In the genomic region with DNA sequence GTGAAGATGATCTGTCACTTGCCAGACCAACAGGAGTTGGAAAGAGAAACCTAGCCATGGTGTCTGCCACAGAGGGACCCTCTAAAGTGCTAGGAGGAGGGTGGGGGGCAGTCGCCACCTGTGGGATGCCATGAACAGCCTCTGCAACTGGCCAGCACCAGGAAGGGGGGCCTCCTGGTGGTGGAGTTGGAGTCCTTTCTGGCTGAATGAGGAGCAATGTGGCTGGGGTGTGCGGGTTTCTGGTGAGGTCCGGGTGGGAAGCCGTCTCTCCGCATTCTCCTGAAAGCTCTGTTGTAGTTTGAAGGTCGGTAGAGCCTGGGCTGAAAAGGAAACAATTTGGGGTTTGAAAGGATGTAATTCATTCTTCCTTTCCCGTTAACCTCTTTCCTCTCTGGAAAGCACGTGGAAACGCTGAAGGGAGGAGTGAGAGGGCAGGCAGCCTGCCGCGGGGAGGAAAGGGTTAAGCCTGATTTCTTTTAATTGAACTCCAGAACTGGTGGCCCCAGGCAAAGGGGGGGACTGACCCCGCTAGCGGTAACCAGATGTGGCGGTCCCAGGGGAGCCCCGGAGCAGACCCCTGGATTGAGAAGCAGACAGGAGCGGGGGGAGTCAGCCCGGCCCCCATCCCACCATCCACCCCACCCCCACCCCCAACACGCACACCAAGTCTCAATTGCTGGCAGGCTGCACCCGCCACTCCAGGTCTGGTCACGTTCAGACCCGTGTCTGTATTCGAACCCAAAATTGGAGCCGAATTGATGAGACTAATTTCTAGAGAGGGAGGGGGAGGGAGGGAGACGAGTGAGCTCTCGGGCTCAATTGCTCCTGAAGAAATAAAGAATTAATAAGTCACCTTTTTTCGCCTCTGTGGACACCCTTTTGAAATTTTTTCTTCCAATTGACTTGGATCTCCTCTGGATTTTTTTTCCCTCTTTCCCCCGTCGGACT, we compare ENCODE assay signal across 8 cellular contexts. TPM values are rescaled to one million over a fixed set of nuclear protein-coding genes. Genes with fewer than 3 reads are reported as not detected.
DNase-seq lines count a peak whose midpoint lies in the region; ATAC-seq, FAIRE-seq and TF ChIP-seq lines count a peak whose summit lies in the region.

No MANE protein-coding gene starts in this region.

- no peaks in the 10 kb centered on the region for H4K20me1 ChIP-seq in keratinocyte (ENCODE audit: control insufficient read depth, extremely low read depth, insufficient read depth, low read length)

- H3K27me3 Mint-ChIP-seq in activated CD8-positive, alpha-beta memory T cell treated with anti-CD3 and anti-CD28 coated beads, Interleukin-2, amount 10 ng/mL, durations not matched to agents 7 days and 5 days, result peaks cover 33% of the 10 kb centered on the region
- peaks cover 22% of the 10 kb centered on the region for H3K27me3 Mint-ChIP-seq in activated naive CD8-positive, alpha-beta T cell treated with anti-CD3 and anti-CD28 coated beads, Interleukin-2, amount 50 U/mL, for 24 hours

- no peak for FAIRE-seq in keratinocyte (lab: Jason Lieb, UNC)

- no peak overlapping the region for H3K4me3 ChIP-seq in keratinocyte (ENCODE audit: control insufficient read depth in 2 of 3, extremely low read depth in 1 of 3, insufficient read depth in 2 of 3, low read depth in 1 of 3, low read length in 3 of 3)
- H3K4me3 ChIP-seq in thymus (ENCODE audit: low read length), result peak overlapping the region; percentile 86

- H3K27ac ChIP-seq in keratinocyte (ENCODE audit: control insufficient read depth, insufficient read depth, low read length), result no peak overlapping the region
- no peak overlapping the region for H3K27ac ChIP-seq in thymus (ENCODE audit: low read depth)

- CTCF ChIA-PET in activated CD8-positive, alpha-beta memory T cell treated with anti-CD3 and anti-CD28 coated beads, Interleukin-2, amount 10 ng/mL, durations not matched to agents 7 days and 5 days (lab: Charles Lee), result interaction anchor here (2.5 kb wide), 1 partner anchor 65 kb away, joined by 9 read pairs; no protein-coding TSS in a partner anchor

- peaks cover 13% of the 10 kb centered on the region for H3K36me3 Mint-ChIP-seq in activated CD8-positive, alpha-beta memory T cell treated with anti-CD3 and anti-CD28 coated beads, Interleukin-2, amount 10 ng/mL, durations not matched to agents 7 days and 5 days
- no peaks in the 10 kb centered on the region for H3K36me3 Mint-ChIP-seq in activated naive CD8-positive, alpha-beta T cell treated with anti-CD3 and anti-CD28 coated beads, Interleukin-2, amount 50 U/mL, for 24 hours (ENCODE audit: low read depth)

- no peak overlapping the region for H3K9ac ChIP-seq in keratinocyte (ENCODE audit: control insufficient read depth, extremely low read depth, insufficient read depth, low read length)

- H3K4me3 Mint-ChIP-seq in activated CD8-positive, alpha-beta memory T cell treated with anti-CD3 and anti-CD28 coated beads, Interleukin-2, amount 10 ng/mL, durations not matched to agents 7 days and 5 days, result peak overlapping the region; percentile 82
- peak overlapping the region; percentile 92 for H3K4me3 Mint-ChIP-seq in activated naive CD8-positive, alpha-beta T cell treated with anti-CD3 and anti-CD28 coated beads, Interleukin-2, amount 50 U/mL, for 24 hours

- no peak for ATAC-seq in activated CD8-positive, alpha-beta memory T cell treated with anti-CD3 and anti-CD28 coated beads, Interleukin-2, amount 10 ng/mL, durations not matched to agents 7 days and 5 days
- no peak for ATAC-seq in activated naive CD8-positive, alpha-beta T cell treated with anti-CD3 and anti-CD28 coated beads, Interleukin-2, amount 50 U/mL, for 24 hours
- ATAC-seq in HG03460 (IDR thresholded peaks at IDR 0.05; ENCODE audit: unreplicated experiment), result no peak

- no peak for DNase-seq in activated CD8-positive, alpha-beta memory T cell treated with anti-CD3 and anti-CD28 coated beads, Interleukin-2, amount 10 ng/mL, durations not matched to agents 7 days and 5 days
- DNase-seq in activated CD8-positive, alpha-beta memory T cell treated with anti-CD3 and anti-CD28 coated beads, Interleukin-2, amount 50 U/mL, for 4 hours, result no peak
- no peak for DNase-seq in activated naive CD8-positive, alpha-beta T cell treated with anti-CD3 and anti-CD28 coated beads, Interleukin-2, amount 50 U/mL, for 24 hours
- no peak for DNase-seq in keratinocyte (ENCODE audit: low read depth, low spot score)
- DNase-seq in NCI-H2081 treated with DMSO at 0.1 percent for 48 hours (lab: John Stamatoyannopoulos, UW), result no peak
- no peak for DNase-seq in NOMO-1 treated with dmso at 0.1 percent for 144 hours (lab: John Stamatoyannopoulos, UW; ENCODE audit: unreplicated experiment)

- no peaks in the 10 kb centered on the region for H3K36me3 ChIP-seq in keratinocyte (ENCODE audit: control insufficient read depth in 2 of 2, extremely low read depth in 1 of 2, insufficient read depth in 2 of 2, low read length in 2 of 2)
- H3K36me3 ChIP-seq in thymus (ENCODE audit: control insufficient read depth, insufficient read depth), result no peaks in the 10 kb centered on the region

- H3K9me1 ChIP-seq in keratinocyte (ENCODE audit: control insufficient read depth, extremely low read depth, insufficient read depth, low read length), result no peaks in the 10 kb centered on the region

- no peak overlapping the region for H3K27ac Mint-ChIP-seq in activated CD8-positive, alpha-beta memory T cell treated with anti-CD3 and anti-CD28 coated beads, Interleukin-2, amount 10 ng/mL, durations not matched to agents 7 days and 5 days
- H3K27ac Mint-ChIP-seq in activated naive CD8-positive, alpha-beta T cell treated with anti-CD3 and anti-CD28 coated beads, Interleukin-2, amount 50 U/mL, for 24 hours, result peak overlapping the region; percentile 44

- H3K9me3 Mint-ChIP-seq in activated CD8-positive, alpha-beta memory T cell treated with anti-CD3 and anti-CD28 coated beads, Interleukin-2, amount 10 ng/mL, durations not matched to agents 7 days and 5 days (ENCODE audit: low read depth), result no peaks in the 10 kb centered on the region
- H3K9me3 Mint-ChIP-seq in activated naive CD8-positive, alpha-beta T cell treated with anti-CD3 and anti-CD28 coated beads, Interleukin-2, amount 50 U/mL, for 24 hours, result no peaks in the 10 kb centered on the region

- peak in 1 of 3 experiments; percentile 4 for TF ChIP-seq CTCF in keratinocyte (optimal IDR thresholded peaks at IDR 0.05 in 1 of 3, IDR thresholded peaks at IDR 0.05 in 1 of 3, conservative IDR thresholded peaks at IDR 0.05 in 1 of 3; ENCODE audit: extremely low read depth in 1 of 3, insufficient read depth in 2 of 3, low read length in 3 of 3)

- H2AFZ ChIP-seq in keratinocyte (ENCODE audit: control insufficient read depth, low read length), result no peak overlapping the region

- peaks cover 32% of the 10 kb centered on the region for H3K4me1 Mint-ChIP-seq in activated CD8-positive, alpha-beta memory T cell treated with anti-CD3 and anti-CD28 coated beads, Interleukin-2, amount 10 ng/mL, durations not matched to agents 7 days and 5 days
- peaks cover 41% of the 10 kb centered on the region for H3K4me1 Mint-ChIP-seq in activated naive CD8-positive, alpha-beta T cell treated with anti-CD3 and anti-CD28 coated beads, Interleukin-2, amount 50 U/mL, for 24 hours

- peak overlapping the region; percentile 80 for H3K4me2 ChIP-seq in keratinocyte (ENCODE audit: control insufficient read depth, extremely low read depth, insufficient read depth, low read depth, low read length)

- H3K4me1 ChIP-seq in keratinocyte (ENCODE audit: control insufficient read depth, extremely low read depth, insufficient read depth, low read length) (peaks cover 9% of the 10 kb centered on the region), thymus (ENCODE audit: control insufficient read depth, insufficient read depth, low read length) (peaks cover 26% of the 10 kb centered on the region)

- H3K27me3 ChIP-seq in keratinocyte (ENCODE audit: control insufficient read depth, extremely low read depth, insufficient read depth, low read length), result peaks cover 98% of the 10 kb centered on the region
- H3K27me3 ChIP-seq in thymus (ENCODE audit: control insufficient read depth, insufficient read depth), result peaks cover 19% of the 10 kb centered on the region

- H3K79me2 ChIP-seq in keratinocyte (ENCODE audit: control insufficient read depth, insufficient read depth, low read length), result no peaks in the 10 kb centered on the region

- dilution Hi-C loops in keratinocyte (cut with MboI; ENCODE audit: extremely low pct_ligation_motif_present, low sequenced_read_pairs), result no loop called here

- WGBS in thymus, result 14% methylated on average over 28 of the region's 28 CpGs

- H3K9me3 ChIP-seq in keratinocyte (ENCODE audit: control insufficient read depth, low read depth, low read length) (no peaks in the 10 kb centered on the region), thymus (ENCODE audit: control insufficient read depth) (peaks cover 7% of the 10 kb centered on the region)

RNA-seq across cellular contexts. Expression of gene FLI1, which starts 1.8 kb away (rescaled TPM):
- total RNA-seq in activated CD8-positive, alpha-beta memory T cell treated with anti-CD3 and anti-CD28 coated beads, Interleukin-2, amount 10 ng/mL, durations not matched to agents 7 days and 5 days, result 100 to 1,000 TPM in 1 of 2 experiments, 10 to 100 TPM in 1; 85.0 to 105 TPM
- polyA plus RNA-seq in keratinocyte (1.1 to 2.2 TPM (median 1.1 TPM) in 3 replicates), thymus (42.7 TPM)
- polyA plus RNA-seq in keratinocyte (2011; ENCODE audit: low read depth), result not detected
- polyA plus RNA-seq in keratinocyte (2011; cell fraction: cytosol; rRNA removed), result 0.87 and 1.0 TPM in 2 replicates
- polyA plus RNA-seq in keratinocyte (2011; cell fraction: nucleus; rRNA removed), result 0.83 and 1.0 TPM in 2 replicates
- polyA plus RNA-seq in keratinocyte (2012; ENCODE audit: low replicate concordance), result 0.17 and 0.80 TPM in 2 replicates
- polyA minus RNA-seq in keratinocyte, result 3.4 to 10.6 TPM (median 5.3 TPM) in 3 replicates
- polyA minus RNA-seq in keratinocyte (2011; cell fraction: cytosol; rRNA and poly(A)+ RNA removed), result 7.3 TPM
- polyA minus RNA-seq in keratinocyte (2011; cell fraction: nucleus; rRNA and poly(A)+ RNA removed), result 0.53 and 1.8 TPM in 2 replicates

Comparison
In these comparisons a context has a peak if more than half of its experiments do, and no peak if none do; other contexts are left out.
1. RNA of gene FLI1, which starts 1.8 kb away (polyA plus RNA-seq): 42.7 TPM in thymus (single experiment); 0.17 to 2.2 TPM in keratinocyte; every median in the first group is over 10 times any median in the second.